12 cellular contexts compared by ENCODE assay signal in the genomic region with DNA sequence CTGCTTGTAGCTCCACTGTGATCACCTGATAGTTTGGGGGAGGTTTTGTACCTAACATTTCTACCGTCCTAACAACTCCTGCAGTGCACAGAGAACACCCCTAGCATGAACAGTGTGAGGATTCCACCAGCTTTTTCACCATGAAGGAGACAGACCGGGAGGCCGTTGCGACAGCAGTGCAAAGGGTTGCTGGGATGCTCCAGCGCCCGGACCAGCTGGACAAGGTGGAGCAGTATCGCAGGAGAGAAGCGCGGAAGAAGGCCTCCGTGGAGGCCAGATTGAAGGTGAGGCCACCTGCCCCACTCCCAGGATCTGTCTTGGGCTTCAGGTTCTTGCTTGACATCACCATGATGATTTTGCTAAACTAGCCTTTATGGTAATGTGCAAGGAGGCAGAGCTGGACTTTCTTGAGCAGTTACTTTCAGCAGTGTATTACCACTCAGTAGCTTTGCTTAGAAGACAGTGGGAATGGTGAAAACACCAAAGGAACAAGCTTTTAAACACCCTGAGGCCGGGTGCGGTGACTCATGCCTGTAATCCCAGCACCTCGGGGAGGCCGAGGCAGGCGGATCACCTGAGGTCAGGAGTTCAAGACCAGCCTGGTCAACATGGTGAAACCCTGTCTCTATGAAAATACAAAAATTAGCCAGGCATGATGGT. TPM values are rescaled to one million over a fixed set of nuclear protein-coding genes. Genes with fewer than 3 reads are reported as not detected.
DNase-seq lines count a peak whose midpoint lies in the region; ATAC-seq and TF ChIP-seq lines count a peak whose summit lies in the region.
"Had no signal": no experiment of that assay in that cellular context is flagged by ENCODE, and none has a peak within 500 bp of the region (broad histone marks: within the 10 kb centered on the region; RNA-seq: fewer than 3 reads in every experiment).

No MANE protein-coding gene starts in this region.

- no peak for DNase-seq in activated CD4-positive, alpha-beta memory T cell treated with anti-CD3 and anti-CD28 coated beads for 36 hours
- no peak for DNase-seq in activated CD4-positive, alpha-beta memory T cell treated with anti-CD3 and anti-CD28 coated beads, Interleukin-2, amount 10 ng/mL, durations not matched to agents 7 days and 5 days
- DNase-seq in Caco-2 (no peak), amniotic epithelial cell (ENCODE audit: low read depth) (peak; percentile 13), osteocyte (ENCODE audit: extremely low spot score, unreplicated experiment) (no peak), hypothalamus (lab: John Stamatoyannopoulos, UW) (no peak)
- DNase-seq: cerebellar nuclear complex, KG1, SIG-M5 had no signal

- POLR2A ChIA-PET in activated CD4-positive, alpha-beta memory T cell treated with anti-CD3 and anti-CD28 coated beads for 36 hours (lab: Charles Lee), result interaction anchor here (1.8 kb wide), 1 partner anchor 27 kb away, joined by 15 read pairs; no protein-coding TSS in a partner anchor
- POLR2A ChIA-PET in activated CD4-positive, alpha-beta memory T cell treated with anti-CD3 and anti-CD28 coated beads, Interleukin-2, amount 10 ng/mL, durations not matched to agents 7 days and 5 days (lab: Charles Lee), result interaction anchor here (0.7 to 2.4 kb wide), 6 partner anchors 11 to 166 kb away, joined by 3 to 6 read pairs (median 3); a partner anchor contains a TSS
- POLR2A ChIA-PET in Caco-2 (lab: Charles Lee), result interaction anchor here (0.5 kb wide), 1 partner anchor 26 kb away, joined by 4 read pairs; no protein-coding TSS in a partner anchor

- no peaks in the 10 kb centered on the region for H3K27me3 ChIP-seq in Caco-2 (replicated peaks; ENCODE audit: control insufficient read depth, insufficient read depth, low read length)

- H3K4me3 ChIP-seq in Caco-2 (ENCODE audit: low read depth, low read length), result no peak overlapping the region
- H3K4me3 ChIP-seq: A549 had no signal

- H3K27ac Mint-ChIP-seq in activated CD4-positive, alpha-beta memory T cell treated with anti-CD3 and anti-CD28 coated beads for 36 hours, result peak overlapping the region; percentile 15
- H3K27ac Mint-ChIP-seq in activated CD4-positive, alpha-beta memory T cell treated with anti-CD3 and anti-CD28 coated beads, Interleukin-2, amount 10 ng/mL, durations not matched to agents 7 days and 5 days, result no peak overlapping the region
- H3K27ac Mint-ChIP-seq in Caco-2 (ENCODE audit: unreplicated experiment) (peak overlapping the region; percentile 10), osteocyte (ENCODE audit: unreplicated experiment) (peak overlapping the region; percentile 57)

- H3K9me3 ChIP-seq in Caco-2, result no peaks in the 10 kb centered on the region

- peaks cover 8% of the 10 kb centered on the region for H3K9me3 Mint-ChIP-seq in activated CD4-positive, alpha-beta memory T cell treated with anti-CD3 and anti-CD28 coated beads for 36 hours
- H3K9me3 Mint-ChIP-seq in activated CD4-positive, alpha-beta memory T cell treated with anti-CD3 and anti-CD28 coated beads, Interleukin-2, amount 10 ng/mL, durations not matched to agents 7 days and 5 days, result no peaks in the 10 kb centered on the region
- H3K9me3 Mint-ChIP-seq in Caco-2 (ENCODE audit: unreplicated experiment) (no peaks in the 10 kb centered on the region), osteocyte (ENCODE audit: unreplicated experiment) (peaks cover 6% of the 10 kb centered on the region)

- peaks cover 42% of the 10 kb centered on the region for H3K36me3 Mint-ChIP-seq in activated CD4-positive, alpha-beta memory T cell treated with anti-CD3 and anti-CD28 coated beads for 36 hours
- peaks cover 60% of the 10 kb centered on the region for H3K36me3 Mint-ChIP-seq in activated CD4-positive, alpha-beta memory T cell treated with anti-CD3 and anti-CD28 coated beads, Interleukin-2, amount 10 ng/mL, durations not matched to agents 7 days and 5 days (ENCODE audit: low read depth)
- H3K36me3 Mint-ChIP-seq in Caco-2 (ENCODE audit: insufficient read depth, unreplicated experiment) (peaks cover 53% of the 10 kb centered on the region), osteocyte (ENCODE audit: unreplicated experiment) (peaks cover 43% of the 10 kb centered on the region)

- no peak overlapping the region for H3K4me3 Mint-ChIP-seq in activated CD4-positive, alpha-beta memory T cell treated with anti-CD3 and anti-CD28 coated beads for 36 hours
- no peak overlapping the region for H3K4me3 Mint-ChIP-seq in activated CD4-positive, alpha-beta memory T cell treated with anti-CD3 and anti-CD28 coated beads, Interleukin-2, amount 10 ng/mL, durations not matched to agents 7 days and 5 days
- H3K4me3 Mint-ChIP-seq in Caco-2 (ENCODE audit: unreplicated experiment) (no peak overlapping the region), osteocyte (ENCODE audit: unreplicated experiment) (no peak overlapping the region)

- no peaks in the 10 kb centered on the region for H3K4me1 ChIP-seq in Caco-2

- no peaks in the 10 kb centered on the region for H3K27me3 Mint-ChIP-seq in activated CD4-positive, alpha-beta memory T cell treated with anti-CD3 and anti-CD28 coated beads for 36 hours
- H3K27me3 Mint-ChIP-seq in activated CD4-positive, alpha-beta memory T cell treated with anti-CD3 and anti-CD28 coated beads, Interleukin-2, amount 10 ng/mL, durations not matched to agents 7 days and 5 days, result no peaks in the 10 kb centered on the region
- H3K27me3 Mint-ChIP-seq in Caco-2 (ENCODE audit: insufficient read depth, unreplicated experiment) (no peaks in the 10 kb centered on the region), osteocyte (ENCODE audit: unreplicated experiment) (no peaks in the 10 kb centered on the region)

- intact Hi-C loops in activated CD4-positive, alpha-beta memory T cell treated with anti-CD3 and anti-CD28 coated beads for 36 hours (cut with micrococcal nuclease), result no loop called here
- intact Hi-C loops in Caco-2 (cut with micrococcal nuclease; ENCODE audit: unreplicated experiment), result loop anchor here (10.0 kb wide), 1 partner anchor 169 kb away; a partner anchor contains a TSS

- CTCF ChIA-PET in activated CD4-positive, alpha-beta memory T cell treated with anti-CD3 and anti-CD28 coated beads for 36 hours (lab: Charles Lee), result interaction anchor here (0.7 to 3.7 kb wide), 29 partner anchors 9 to 870 kb away, joined by 3 to 18 read pairs (median 4); a partner anchor contains a TSS
- CTCF ChIA-PET in activated CD4-positive, alpha-beta memory T cell treated with anti-CD3 and anti-CD28 coated beads, Interleukin-2, amount 10 ng/mL, durations not matched to agents 7 days and 5 days (lab: Charles Lee), result interaction anchor here (0.6 to 3.5 kb wide), 24 partner anchors 8 to 258 kb away, joined by 3 to 14 read pairs (median 4); a partner anchor contains a TSS
- CTCF ChIA-PET in Caco-2 (lab: Charles Lee), result interaction anchor here (0.6 to 2.0 kb wide), 11 partner anchors 10 to 258 kb away, joined by 3 to 10 read pairs (median 5); no protein-coding TSS in a partner anchor

- peaks cover 10% of the 10 kb centered on the region for H3K36me3 ChIP-seq in Caco-2 (ENCODE audit: control insufficient read depth, insufficient read depth, low read length)

- TF ChIP-seq CTCF in Caco-2 (IDR thresholded peaks at IDR 0.05; ENCODE audit: insufficient read depth in 1 of 2, low read depth in 1 of 2, low read length in 1 of 2, severe bottlenecking in 1 of 2, unreplicated experiment in 1 of 2), result no peak
- no peak for TF ChIP-seq CTCF in osteocyte (IDR thresholded peaks at IDR 0.05)

- ATAC-seq in HG03139 (IDR thresholded peaks at IDR 0.05; ENCODE audit: unreplicated experiment), result no peak
- ATAC-seq in HG03175 (IDR thresholded peaks at IDR 0.05; ENCODE audit: unreplicated experiment), result no peak

- peaks cover 36% of the 10 kb centered on the region for H3K4me1 Mint-ChIP-seq in activated CD4-positive, alpha-beta memory T cell treated with anti-CD3 and anti-CD28 coated beads for 36 hours (ENCODE audit: low read depth)
- peaks cover 33% of the 10 kb centered on the region for H3K4me1 Mint-ChIP-seq in activated CD4-positive, alpha-beta memory T cell treated with anti-CD3 and anti-CD28 coated beads, Interleukin-2, amount 10 ng/mL, durations not matched to agents 7 days and 5 days
- H3K4me1 Mint-ChIP-seq in Caco-2 (ENCODE audit: low read depth, unreplicated experiment) (no peaks in the 10 kb centered on the region), osteocyte (ENCODE audit: unreplicated experiment) (peaks cover 34% of the 10 kb centered on the region)

- BruUV-seq in Caco-2 (replicated peaks; lab: Mats Ljungman, UMichigan), result no TSS peak

RNA-seq across cellular contexts. Expression of a gene that starts 3.2 kb away (rescaled TPM):
- 10 to 100 TPM; 49.9 to 54.5 TPM for total RNA-seq in activated CD4-positive, alpha-beta memory T cell treated with anti-CD3 and anti-CD28 coated beads for 36 hours
- 10 to 100 TPM; 67.7 to 68.8 TPM for total RNA-seq in activated CD4-positive, alpha-beta memory T cell treated with anti-CD3 and anti-CD28 coated beads, Interleukin-2, amount 10 ng/mL, durations not matched to agents 7 days and 5 days
- total RNA-seq in Caco-2 (2022) (41.9 and 44.5 TPM in 2 replicates), osteocyte (70.0 and 81.4 TPM in 2 replicates)
